ENCODE assay signal across 15 cellular contexts in genomic region chr4:8356856-8357255, GRCh38.
DNase-seq lines count a peak whose midpoint lies in the region; FAIRE-seq and TF ChIP-seq lines count a peak whose summit lies in the region.
"Had no signal": no experiment of that assay in that cellular context is flagged by ENCODE, and none has a peak within 500 bp of the region (broad histone marks: within the 10 kb centered on the region; RNA-seq: fewer than 3 reads in every experiment).

No MANE protein-coding gene starts in this region.

- TF ChIP-seq CTCF in HEK293 (tag by site-specific recombination; IDR thresholded peaks at IDR 0.05), result no peak
- TF ChIP-seq CTCF in bronchial epithelial cell (IDR thresholded peaks at IDR 0.05; ENCODE audit: insufficient read depth, low read length, severe bottlenecking), result no peak

- H3K4me1 ChIP-seq in BLaER1 treated with 17β-estradiol and CSF1 and Interleukin-3, amounts not matched to agents 10 nM and 100 nM, result peaks cover 27 to 65% (median 52%) of the 10 kb centered on the region in 10 experiments
- no peaks in the 10 kb centered on the region for H3K4me1 ChIP-seq in HEK293 (ENCODE audit: control insufficient read depth, insufficient read depth, low read length)
- peaks cover 3 to 15% of the 10 kb centered on the region in 2 donors for H3K4me1 ChIP-seq in neuronal stem cell (ENCODE audit: control insufficient read depth in 2 of 2, insufficient read depth in 1 of 2, low read depth in 1 of 2, low read length in 2 of 2)
- no peaks in the 10 kb centered on the region for H3K4me1 ChIP-seq in mesendoderm (ENCODE audit: control insufficient read depth, low read depth, low read length)

- H3K23ac ChIP-seq in neuronal stem cell (ENCODE audit: low read depth, low read length, poor library complexity) (no peak overlapping the region), mesendoderm (ENCODE audit: low read length) (no peak overlapping the region)

- no peak for DNase-seq in bronchial epithelial cell (ENCODE audit: low read depth)
- DNase-seq in neuronal stem cell (ENCODE audit: low spot score), result no peak
- DNase-seq in glomerular visceral epithelial cell (ENCODE audit: extremely low spot score), result no peak
- no peak for DNase-seq in mesendoderm
- no peak for DNase-seq in NCI-H2107 (lab: John Stamatoyannopoulos, UW)
- DNase-seq: CD4-positive, CD25-positive, alpha-beta regulatory T cell; DMS53; KG1; NCI-H1436; NCI-H2029 treated with DMSO at 0.1 percent for 48 hours; NCI-H510A treated with DMSO at 0.1 percent for 48 hours; NCI-H82; PC-3 had no signal

- H3K27ac ChIP-seq in BLaER1 treated with 17β-estradiol and CSF1 and Interleukin-3, amounts not matched to agents 10 nM and 100 nM, result no peak overlapping the region
- no peak overlapping the region for H3K27ac ChIP-seq in HEK293 (ENCODE audit: extremely low read depth, low read depth, low read length)
- H3K27ac ChIP-seq in neuronal stem cell (replicated peaks; ENCODE audit: low read length), result no peak overlapping the region
- H3K27ac ChIP-seq in mesendoderm (ENCODE audit: low read depth, low read length), result no peak overlapping the region

- peak overlapping the region in 8 of 11 experiments; percentile 11 to 94 (median 86); a peak in 16 of 22 replicates for H3K4me2 ChIP-seq in BLaER1 treated with 17β-estradiol and CSF1 and Interleukin-3, amounts not matched to agents 10 nM and 100 nM
- H3K4me2 ChIP-seq in neuronal stem cell (ENCODE audit: insufficient read depth, low read length, poor library complexity, severe bottlenecking) (no peak overlapping the region), mesendoderm (ENCODE audit: low read length) (no peak overlapping the region)

- no peak overlapping the region for H2BK12ac ChIP-seq in neuronal stem cell (ENCODE audit: low read length)

- H3K18ac ChIP-seq in neuronal stem cell (ENCODE audit: low read length) (no peak overlapping the region), mesendoderm (ENCODE audit: low read length) (no peak overlapping the region)

- H2BK120ac ChIP-seq in neuronal stem cell (ENCODE audit: low read depth, low read length) (no peak overlapping the region), mesendoderm (ENCODE audit: low read depth, low read length) (no peak overlapping the region)

- peak overlapping the region; percentile 0 for H4K91ac ChIP-seq in neuronal stem cell (ENCODE audit: low read depth, low read length, poor library complexity)

- H3K14ac ChIP-seq in neuronal stem cell (ENCODE audit: low read length), result no peak overlapping the region

- peaks cover 0 to 15% (median 0%) of the 10 kb centered on the region in 11 experiments; a peak in 4 of 22 replicates for H3K27me3 ChIP-seq in BLaER1 treated with 17β-estradiol and CSF1 and Interleukin-3, amounts not matched to agents 10 nM and 100 nM
- H3K27me3 ChIP-seq in bronchial epithelial cell (ENCODE audit: control insufficient read depth, insufficient read depth, low read length), result no peaks in the 10 kb centered on the region
- H3K27me3 ChIP-seq in neuronal stem cell (ENCODE audit: control insufficient read depth in 3 of 3, insufficient read depth in 3 of 3, low read depth in 1 of 3, low read length in 3 of 3), result no peaks in the 10 kb centered on the region
- no peaks in the 10 kb centered on the region for H3K27me3 ChIP-seq in mesendoderm (ENCODE audit: insufficient read depth, low read length, poor library complexity)

- H3K4ac ChIP-seq in neuronal stem cell (ENCODE audit: low read length) (no peak overlapping the region), mesendoderm (ENCODE audit: low read depth, low read length) (no peak overlapping the region)

- H2AFZ ChIP-seq in neuronal stem cell (ENCODE audit: low read length), result no peak overlapping the region

- H3K79me1 ChIP-seq in neuronal stem cell (ENCODE audit: low read depth, low read length) (no peaks in the 10 kb centered on the region), mesendoderm (ENCODE audit: low read length) (no peaks in the 10 kb centered on the region)

- no peak overlapping the region for H2AK5ac ChIP-seq in neuronal stem cell (ENCODE audit: low read depth, low read length)
- H2AK5ac ChIP-seq in mesendoderm (ENCODE audit: low read length), result no peak overlapping the region

- no peak overlapping the region for H3K4me3 ChIP-seq in BLaER1 treated with 17β-estradiol and CSF1 and Interleukin-3, amounts not matched to agents 10 nM and 100 nM
- H3K4me3 ChIP-seq in HEK293 (ENCODE audit: low read depth, low read length) (no peak overlapping the region), bronchial epithelial cell (ENCODE audit: low read depth, low read length) (no peak overlapping the region), neuronal stem cell (ENCODE audit: low read length in 2 of 2) (peak overlapping the region in 1 of 2 donors; percentile 16), mesendoderm (ENCODE audit: low read length) (no peak overlapping the region)

- no CpG with 5 or more reads among the region's 8 CpGs for WGBS in neuronal stem cell (ENCODE audit: extremely low coverage in 2 of 2, insufficient read length in 2 of 2, insufficient replicate concordance in 1 of 2), 2 donors
- WGBS in mesendoderm (ENCODE audit: extremely low coverage, insufficient coverage, low lambda C conversion rate), result no CpG with 5 or more reads among the region's 8 CpGs

- H3K9ac ChIP-seq in BLaER1 treated with 17β-estradiol and CSF1 and Interleukin-3, amounts not matched to agents 10 nM and 100 nM, result no peak overlapping the region
- H3K9ac ChIP-seq in neuronal stem cell (ENCODE audit: low read depth, low read length, poor library complexity), result peak overlapping the region; percentile 1
- no peak overlapping the region for H3K9ac ChIP-seq in mesendoderm (ENCODE audit: low read length)

- FAIRE-seq in bronchial epithelial cell (lab: Jason Lieb, UNC), result peak; percentile 88

- peaks cover 0 to 10% (median 0%) of the 10 kb centered on the region in 11 experiments; a peak in 5 of 22 replicates for H3K36me3 ChIP-seq in BLaER1 treated with 17β-estradiol and CSF1 and Interleukin-3, amounts not matched to agents 10 nM and 100 nM
- H3K36me3 ChIP-seq in HEK293 (ENCODE audit: control insufficient read depth in 2 of 2, insufficient read depth in 1 of 2, low read length in 2 of 2), result no peaks in the 10 kb centered on the region
- no peaks in the 10 kb centered on the region for H3K36me3 ChIP-seq in bronchial epithelial cell (ENCODE audit: control insufficient read depth, insufficient read depth, low read length)
- no peaks in the 10 kb centered on the region for H3K36me3 ChIP-seq in neuronal stem cell (replicated peaks in 1 of 2; ENCODE audit: control insufficient read depth in 2 of 2, insufficient read depth in 2 of 2, low read length in 2 of 2)
- H3K36me3 ChIP-seq in mesendoderm (ENCODE audit: control insufficient read depth, insufficient read depth, low read length), result no peaks in the 10 kb centered on the region

- no peaks in the 10 kb centered on the region for H3K79me2 ChIP-seq in mesendoderm (ENCODE audit: control insufficient read depth, insufficient read depth, low read length)

- peaks cover 13 to 56% (median 25%) of the 10 kb centered on the region in 11 experiments for H3K9me3 ChIP-seq in BLaER1 treated with 17β-estradiol and CSF1 and Interleukin-3, amounts not matched to agents 10 nM and 100 nM (replicated peaks in 1 of 11)
- H3K9me3 ChIP-seq in HEK293 (ENCODE audit: control insufficient read depth, insufficient read depth, low read depth, low read length), result no peaks in the 10 kb centered on the region
- H3K9me3 ChIP-seq in neuronal stem cell (replicated peaks in 1 of 2; ENCODE audit: control insufficient read depth in 2 of 2, insufficient read depth in 1 of 2, low read depth in 1 of 2, low read length in 2 of 2), result no peaks in the 10 kb centered on the region

- H4K5ac ChIP-seq in mesendoderm (ENCODE audit: low read length), result no peak overlapping the region

- POLR2A ChIA-PET in HEK293 (lab: Yijun Ruan, JAX), result no interaction called here

- CTCF ChIA-PET in HEK293 (lab: Yijun Ruan, JAX), result no interaction called here

- H2BK15ac ChIP-seq in neuronal stem cell (ENCODE audit: low read length) (no peak overlapping the region), mesendoderm (replicated peaks; ENCODE audit: low read depth) (no peak overlapping the region)

- peaks cover 0 to 24% (median 17%) of the 10 kb centered on the region in 11 experiments; a peak in 12 of 22 replicates for H4K20me1 ChIP-seq in BLaER1 treated with 17β-estradiol and CSF1 and Interleukin-3, amounts not matched to agents 10 nM and 100 nM

- H2BK5ac ChIP-seq in neuronal stem cell (ENCODE audit: low read length) (no peak overlapping the region), mesendoderm (ENCODE audit: low read length) (no peak overlapping the region)

- H3K56ac ChIP-seq in mesendoderm (ENCODE audit: low read length), result no peak overlapping the region

- H4K8ac ChIP-seq in neuronal stem cell (ENCODE audit: low read depth, low read length) (peak overlapping the region; percentile 8), mesendoderm (ENCODE audit: low read depth, low read length) (no peak overlapping the region)

TF ChIP-seq in HEK293, 187 proteins besides CTCF, POLR2A, EP300 and RAD21:
- TF ChIP-seq ZNF585B (tag by site-specific recombination; IDR thresholded peaks at IDR 0.05) (no peak), ZIC2 (tag by site-specific recombination; IDR thresholded peaks at IDR 0.05) (peak; percentile 30; the same call in 1 of the 2 replicates), HOXA7 (CRISPR knock-in tag; IDR thresholded peaks at IDR 0.05; ENCODE audit: borderline replicate concordance) (no peak)

Comparison
In these comparisons a context has a peak if more than half of its experiments do, and no peak if none do; other contexts are left out.
1. H3K4me2 ChIP-seq: peak in BLaER1 treated with 17β-estradiol and CSF1 and Interleukin-3, amounts not matched to agents 10 nM and 100 nM (8 of 11); none in neuronal stem cell (single experiment) and mesendoderm (single experiment).